ENCODE assay signal across 10 cellular contexts in the genomic region with DNA sequence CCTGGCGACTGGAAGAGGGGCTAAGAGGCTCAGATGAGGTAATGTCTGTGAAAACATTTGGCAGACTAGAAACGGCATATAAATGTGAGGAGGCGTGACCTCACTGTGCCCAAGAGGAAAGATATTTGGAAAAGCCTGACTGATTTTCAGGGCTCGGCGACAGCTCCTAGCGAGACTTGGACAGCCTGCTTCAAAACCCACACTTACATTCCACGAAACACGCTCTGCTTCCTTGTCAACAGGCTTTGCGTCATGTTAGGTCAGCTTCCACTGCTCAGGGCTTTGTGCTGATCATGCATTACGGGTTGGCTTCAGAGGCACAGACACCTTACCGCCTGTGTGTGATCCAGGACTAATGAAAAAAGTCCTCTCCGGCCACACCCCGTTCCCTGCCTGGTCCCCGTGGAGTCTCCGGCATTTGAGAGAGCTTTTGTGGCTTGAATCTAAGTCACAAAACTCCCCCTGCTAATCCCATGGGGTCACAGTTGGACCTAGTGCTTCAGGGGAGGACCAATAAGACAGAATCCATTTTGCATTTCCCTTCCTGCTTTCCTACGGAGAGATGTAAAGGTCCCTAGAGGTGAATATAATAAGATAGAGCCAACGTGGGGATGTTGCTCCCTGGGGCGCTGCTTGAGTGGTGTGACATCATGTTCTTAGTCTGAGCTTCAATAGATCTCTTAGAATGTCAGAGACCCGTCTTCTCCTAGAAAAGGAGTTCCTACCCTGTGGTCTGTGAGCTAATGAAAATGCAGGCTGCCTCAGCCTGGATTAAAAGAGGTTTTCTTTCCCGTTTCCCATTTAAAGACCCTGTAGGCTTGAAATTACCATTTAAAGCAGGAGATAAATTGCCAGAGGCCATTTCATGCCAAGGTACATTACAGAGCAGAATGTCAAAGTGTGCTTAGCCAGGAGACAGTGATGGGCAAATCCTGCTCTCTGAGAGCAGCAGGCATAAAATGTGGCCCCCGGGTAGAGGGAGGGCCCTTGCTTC. TPM values are rescaled to one million over a fixed set of nuclear protein-coding genes. Genes with fewer than 3 reads are reported as not detected.
DNase-seq lines count a peak whose midpoint lies in the region; ATAC-seq and TF ChIP-seq lines count a peak whose summit lies in the region.
"Had no signal": no experiment of that assay in that cellular context is flagged by ENCODE, and none has a peak within 500 bp of the region (broad histone marks: within the 10 kb centered on the region; RNA-seq: fewer than 3 reads in every experiment).

No MANE protein-coding gene starts in this region.

- H3K9me3 Mint-ChIP-seq in naive thymus-derived CD4-positive, alpha-beta T cell: peaks cover 0 to 7% (median 2%) of the 10 kb centered on the region in 11 donors
- H3K9me3 Mint-ChIP-seq: dendritic cell treated with granulocyte-macrophage colony-stimulating factor and Interleukin-4, amounts not matched to agents 40 ng/mL and 50 ng/mL, for 4 days had no signal

- H3K4me3 ChIP-seq in duodenal mucosa (ENCODE audit: low read depth in 1 of 2, low read length in 2 of 2) (peak overlapping the region; percentile 38 to 55), lower lobe of right lung (no peak overlapping the region), tibial artery (peak overlapping the region; percentile 9 to 45)
- H3K4me3 ChIP-seq in naive thymus-derived CD4-positive, alpha-beta T cell (ENCODE audit: low read length): no peak overlapping the region

- no peak overlapping the region for H3K27ac Mint-ChIP-seq in naive thymus-derived CD4-positive, alpha-beta T cell
- H3K27ac Mint-ChIP-seq: dendritic cell treated with granulocyte-macrophage colony-stimulating factor and Interleukin-4, amounts not matched to agents 40 ng/mL and 50 ng/mL, for 4 days had no signal

- H3K36me3 Mint-ChIP-seq in naive thymus-derived CD4-positive, alpha-beta T cell: peaks cover 0 to 4% (median 0%) of the 10 kb centered on the region in 5 donors

- no peak for TF ChIP-seq CTCF in lower lobe of right lung (IDR thresholded peaks at IDR 0.05)
- no peak for TF ChIP-seq CTCF in tibial artery (IDR thresholded peaks at IDR 0.05)

- CTCF ChIA-PET in naive thymus-derived CD4-positive, alpha-beta T cell (lab: Charles Lee): no interaction called here

- POLR2A ChIA-PET in naive thymus-derived CD4-positive, alpha-beta T cell (lab: Charles Lee): no interaction called here

- H3K4me1 Mint-ChIP-seq in naive thymus-derived CD4-positive, alpha-beta T cell: peaks cover 0 to 11% (median 7%) of the 10 kb centered on the region in 7 donors

- no peak overlapping the region for H3K4me3 Mint-ChIP-seq in naive thymus-derived CD4-positive, alpha-beta T cell
- H3K4me3 Mint-ChIP-seq: dendritic cell treated with granulocyte-macrophage colony-stimulating factor and Interleukin-4, amounts not matched to agents 40 ng/mL and 50 ng/mL, for 4 days had no signal

- intact Hi-C loops in lower lobe of right lung (cut with DNase I) (no loop called here), tibial artery (cut with DNase I; ENCODE audit: low total_unique reads) (no loop called here)
- intact Hi-C loops in naive thymus-derived CD4-positive, alpha-beta T cell (cut with micrococcal nuclease): no loop called here

- peaks cover 0 to 46% (median 6%) of the 10 kb centered on the region in 5 donors for H3K27me3 Mint-ChIP-seq in naive thymus-derived CD4-positive, alpha-beta T cell

- peak; percentile 81 for ATAC-seq in lower lobe of right lung
- no peak for ATAC-seq in naive thymus-derived CD4-positive, alpha-beta T cell

- peak; percentile 40 for DNase-seq in DMS 273 (lab: John Stamatoyannopoulos, UW; ENCODE audit: unreplicated experiment)
- DNase-seq in DMS 273 treated with DMSO at 0.1 percent for 48 hours (lab: John Stamatoyannopoulos, UW): no peak
- no peak for DNase-seq in lower lobe of right lung
- DNase-seq in tibial artery: peak; percentile 67 to 82
- DNase-seq in naive thymus-derived CD4-positive, alpha-beta T cell: no peak
- DNase-seq in activated effector memory CD4-positive, alpha-beta T cell treated with anti-CD3 and anti-CD28 coated beads, Interleukin-2, amount 50 U/mL, for 16 hours: no peak
- no peak for DNase-seq in mesenteric fat pad (ENCODE audit: low spot score)

- H3K9ac ChIP-seq in duodenal mucosa (ENCODE audit: low read depth in 1 of 2, low read length in 2 of 2): peak overlapping the region in 1 of 2 donors; percentile 41

- H3K27me3 ChIP-seq in duodenal mucosa (ENCODE audit: control insufficient read depth in 1 of 2, insufficient read depth in 2 of 2, low read length in 2 of 2) (peaks cover 12 to 14% of the 10 kb centered on the region in 2 donors), lower lobe of right lung (ENCODE audit: low read depth) (peaks cover 7% of the 10 kb centered on the region), tibial artery (no peaks in the 10 kb centered on the region)
- peaks cover 0 to 3% of the 10 kb centered on the region in 2 donors for H3K27me3 ChIP-seq in naive thymus-derived CD4-positive, alpha-beta T cell (ENCODE audit: control insufficient read depth in 2 of 2, insufficient read depth in 2 of 2, low read length in 2 of 2)

- no peak overlapping the region for H3K27ac ChIP-seq in duodenal mucosa (ENCODE audit: low read depth, low read length)
- no peak overlapping the region for H3K27ac ChIP-seq in lower lobe of right lung
- peak overlapping the region; percentile 78 for H3K27ac ChIP-seq in tibial artery
- H3K27ac ChIP-seq in naive thymus-derived CD4-positive, alpha-beta T cell (ENCODE audit: low read depth, low read length): no peak overlapping the region
- H3K27ac ChIP-seq: 22Rv1 had no signal

- H3K4me1 ChIP-seq in duodenal mucosa (ENCODE audit: control insufficient read depth in 1 of 2, insufficient read depth in 2 of 2, low read length in 2 of 2) (peaks cover 18 to 19% of the 10 kb centered on the region in 2 donors), lower lobe of right lung (peaks cover 28% of the 10 kb centered on the region), tibial artery (peaks cover 0 to 42% (median 27%) of the 10 kb centered on the region in 4 donors)
- peaks cover 0 to 5% of the 10 kb centered on the region in 2 donors for H3K4me1 ChIP-seq in naive thymus-derived CD4-positive, alpha-beta T cell (ENCODE audit: control insufficient read depth in 2 of 2, insufficient read depth in 2 of 2, low read length in 2 of 2)

- no peaks in the 10 kb centered on the region for H3K9me3 ChIP-seq in duodenal mucosa (ENCODE audit: control insufficient read depth in 1 of 2, low read length in 2 of 2)
- H3K9me3 ChIP-seq in lower lobe of right lung: no peaks in the 10 kb centered on the region
- H3K9me3 ChIP-seq in tibial artery: no peaks in the 10 kb centered on the region
- H3K9me3 ChIP-seq in naive thymus-derived CD4-positive, alpha-beta T cell (ENCODE audit: control insufficient read depth in 2 of 3, low read length in 3 of 3): no peaks in the 10 kb centered on the region

- H3K36me3 ChIP-seq in duodenal mucosa (ENCODE audit: control insufficient read depth in 1 of 2, insufficient read depth in 2 of 2, low read length in 2 of 2): no peaks in the 10 kb centered on the region
- no peaks in the 10 kb centered on the region for H3K36me3 ChIP-seq in lower lobe of right lung
- no peaks in the 10 kb centered on the region for H3K36me3 ChIP-seq in tibial artery
- no peaks in the 10 kb centered on the region for H3K36me3 ChIP-seq in naive thymus-derived CD4-positive, alpha-beta T cell (ENCODE audit: control insufficient read depth in 2 of 3, insufficient read depth in 3 of 3, low read length in 3 of 3)

RNA-seq across cellular contexts. Expression of a gene that starts 25.4 kb away (rescaled TPM):
- total RNA-seq in lower lobe of right lung (0.77 TPM), mesenteric fat pad (1.1 TPM)
- 1 to 10 TPM; 1.1 to 7.7 (median 2.1) TPM for total RNA-seq in naive thymus-derived CD4-positive, alpha-beta T cell
- polyA plus RNA-seq in naive thymus-derived CD4-positive, alpha-beta T cell: 1 to 10 TPM; 1.8 to 2.5 TPM

RNA-seq across cellular contexts. Expression of a gene that starts 39.7 kb away (rescaled TPM):
- total RNA-seq in lower lobe of right lung (31.0 TPM), mesenteric fat pad (30.9 TPM)
- 10 to 100 TPM; 55.7 to 84.8 (median 78.5) TPM for total RNA-seq in naive thymus-derived CD4-positive, alpha-beta T cell
- polyA plus RNA-seq in naive thymus-derived CD4-positive, alpha-beta T cell: 10 to 100 TPM in 1 of 2 donors, 1 to 10 TPM in 1; 6.9 to 11.9 TPM

Comparison
In these comparisons a context has a peak if more than half of its experiments do, and no peak if none do; other contexts are left out.
1. DNase-seq: peak in DMS 273 (single experiment) and tibial artery (2 of 2); none in DMS 273 treated with DMSO at 0.1 percent for 48 hours (single experiment), lower lobe of right lung (single experiment), naive thymus-derived CD4-positive, alpha-beta T cell (0 of 9), activated effector memory CD4-positive, alpha-beta T cell treated with anti-CD3 and anti-CD28 coated beads, Interleukin-2, amount 50 U/mL, for 16 hours (single experiment) and mesenteric fat pad (single experiment).
2. H3K27ac ChIP-seq: peak in tibial artery (2 of 2); none in duodenal mucosa (single experiment), lower lobe of right lung (single experiment) and naive thymus-derived CD4-positive, alpha-beta T cell (single experiment).
3. H3K4me3 ChIP-seq: peak in duodenal mucosa (2 of 2) and tibial artery (2 of 2); none in lower lobe of right lung (single experiment) and naive thymus-derived CD4-positive, alpha-beta T cell (single experiment).